ENCODE assay signal across 14 cellular contexts in genomic region chr6:14863896-14864850, GRCh38.
DNase-seq lines count a peak whose midpoint lies in the region; ATAC-seq and TF ChIP-seq lines count a peak whose summit lies in the region.
"Had no signal": no experiment of that assay in that cellular context is flagged by ENCODE, and none has a peak within 500 bp of the region (broad histone marks: within the 10 kb centered on the region; RNA-seq: fewer than 3 reads in every experiment).

No MANE protein-coding gene starts in this region.

- H4K20me1 ChIP-seq in GM23338 (replicated peaks; ENCODE audit: insufficient read depth), result no peaks in the 10 kb centered on the region

- H2AFZ ChIP-seq in GM23338, result no peak overlapping the region

- H3K27ac ChIP-seq in AG04450 (ENCODE audit: low read depth, low read length) (no peak overlapping the region), GM23338 (ENCODE audit: low read depth) (no peak overlapping the region)
- H3K27ac ChIP-seq: vagina had no signal

- CTCF ChIA-PET in AG04450 (lab: Charles Lee), result interaction anchor here (0.6 to 0.9 kb wide), 2 partner anchors 10 to 110 kb away, joined by 3 read pairs; no protein-coding TSS in a partner anchor

- DNase-seq in AG04450 (ENCODE audit: low read depth, low spot score) (no peak), GM23338 (ENCODE audit: low spot score) (peak; percentile 62), OCI-M1 (lab: John Stamatoyannopoulos, UW) (peak; percentile 55), iPS-NIHi7 (ENCODE audit: extremely low spot score) (peak; percentile 58), GM03348 (ENCODE audit: low spot score) (no peak), HAP-1 (ENCODE audit: low spot score in 2 of 2) (no peak), NCI-H748 treated with DMSO at 0.1 percent for 48 hours (lab: John Stamatoyannopoulos, UW) (no peak)
- DNase-seq: activated CD8-positive, alpha-beta memory T cell treated with anti-CD3 and anti-CD28 coated beads, Interleukin-2, amount 50 U/mL, for 48 hours; spleen; T1000 had no signal

- no peak overlapping the region for H3K4me3 Mint-ChIP-seq in GM23338
- H3K4me3 Mint-ChIP-seq: brain had no signal

- peaks cover 34% of the 10 kb centered on the region for H3K4me1 Mint-ChIP-seq in GM23338

- H3K4me1 ChIP-seq in GM23338 (ENCODE audit: insufficient read depth) (peaks cover 28% of the 10 kb centered on the region), HAP-1 (no peaks in the 10 kb centered on the region)
- H3K4me1 ChIP-seq: Caco-2, vagina had no signal

- no peaks in the 10 kb centered on the region for H3K36me3 ChIP-seq in GM23338 (ENCODE audit: insufficient read depth)
- H3K36me3 ChIP-seq in HAP-1 (replicated peaks), result no peaks in the 10 kb centered on the region
- H3K36me3 ChIP-seq: spleen, vagina had no signal

- ATAC-seq in GM23338 (peak; percentile 83), HG03135 (IDR thresholded peaks at IDR 0.05; ENCODE audit: unreplicated experiment) (no peak)

- no peaks in the 10 kb centered on the region for H3K79me2 ChIP-seq in GM23338 (replicated peaks; ENCODE audit: insufficient read depth)

- 0 out of 2 replicates have a peak, but pooled peaks cover 3% of the 10 kb centered on the region for H3K9me2 ChIP-seq in GM23338 (ENCODE audit: insufficient read depth)

- H3K27me3 Mint-ChIP-seq in GM23338 (ENCODE audit: insufficient read depth, low read depth, poor library complexity), result peaks cover 5% of the 10 kb centered on the region

- H3F3A ChIP-seq in GM23338 (replicated peaks; ENCODE audit: low read depth), result 0 out of 2 replicates have a peak, but pooled peaks cover 5% of the 10 kb centered on the region

- H3K9me3 ChIP-seq in AG04450 (ENCODE audit: control insufficient read depth, insufficient read depth, low read length) (no peaks in the 10 kb centered on the region), HAP-1 (no peaks in the 10 kb centered on the region)
- H3K9me3 ChIP-seq: Caco-2, spleen, vagina had no signal

- H3K27me3 ChIP-seq in AG04450 (ENCODE audit: control insufficient read depth, insufficient read depth, low read length), result no peaks in the 10 kb centered on the region
- no peaks in the 10 kb centered on the region for H3K27me3 ChIP-seq in GM23338 (ENCODE audit: insufficient read depth)
- no peaks in the 10 kb centered on the region for H3K27me3 ChIP-seq in HAP-1 (ENCODE audit: low read depth)
- H3K27me3 ChIP-seq: spleen, vagina had no signal

- H3K4me3 ChIP-seq in AG04450 (ENCODE audit: low read depth, low read length), result no peak overlapping the region
- H3K4me3 ChIP-seq in GM23338, result no peak overlapping the region
- H3K4me3 ChIP-seq in HAP-1, result no peak overlapping the region
- H3K4me3 ChIP-seq: vagina had no signal

- POLR2A ChIA-PET in AG04450 (lab: Yijun Ruan, JAX), result no interaction called here

- H3K36me3 Mint-ChIP-seq in GM23338 (ENCODE audit: low read depth), result peaks cover 2% of the 10 kb centered on the region; the same call in 1 of the 3 replicates
- H3K36me3 Mint-ChIP-seq: brain had no signal

- in situ Hi-C loops in HAP-1 (cut with MboI; ENCODE audit: low sequenced_read_pairs), result no loop called here

- H3K27ac Mint-ChIP-seq in GM23338, result peak overlapping the region; percentile 33

- peak; percentile 23 for TF ChIP-seq CTCF in AG04450 (IDR thresholded peaks at IDR 0.05; ENCODE audit: low read depth, low read length)
- peak; percentile 17 to 29; a peak in 3 of 4 replicates for TF ChIP-seq CTCF in GM23338 (conservative IDR thresholded peaks at IDR 0.05; ENCODE audit: low read depth in 2 of 2)

- no peaks in the 10 kb centered on the region for H3K9me3 Mint-ChIP-seq in GM23338
- H3K9me3 Mint-ChIP-seq: brain had no signal

- H3K4me2 ChIP-seq in GM23338, result no peak overlapping the region

TF ChIP-seq in GM23338, 12 proteins besides CTCF, POLR2A, EP300 and RAD21 (continues in another document):
- TF ChIP-seq ETS1 (IDR thresholded peaks at IDR 0.05), result no peak
- no peak for TF ChIP-seq EZH2phosphoT487 (IDR thresholded peaks at IDR 0.05; ENCODE audit: unreplicated experiment)
- TF ChIP-seq REST (IDR thresholded peaks at IDR 0.05; ENCODE audit: unreplicated experiment), result no peak
- no peak for TF ChIP-seq EZH2 (IDR thresholded peaks at IDR 0.05; ENCODE audit: low read depth, unreplicated experiment)
- TF ChIP-seq POLR2AphosphoS5 (IDR thresholded peaks at IDR 0.05; ENCODE audit: low read depth), result no peak
- TF ChIP-seq JUNB (IDR thresholded peaks at IDR 0.05; ENCODE audit: unreplicated experiment), result no peak
- no peak for TF ChIP-seq CREB1 (CRISPR knock-in tag; IDR thresholded peaks at IDR 0.05; ENCODE audit: low read depth)
- no peak for TF ChIP-seq ZNF114 (CRISPR knock-in tag; IDR thresholded peaks at IDR 0.05)
- no peak for TF ChIP-seq STAT1 (IDR thresholded peaks at IDR 0.05; ENCODE audit: unreplicated experiment)

Comparison
In these comparisons a context has a peak if more than half of its experiments do, and no peak if none do; other contexts are left out.
1. DNase-seq: peak in GM23338 (single experiment), OCI-M1 (single experiment) and iPS-NIHi7 (single experiment); none in AG04450 (single experiment), GM03348 (single experiment), HAP-1 (0 of 2) and NCI-H748 treated with DMSO at 0.1 percent for 48 hours (single experiment).